25 cellular contexts compared by ENCODE assay signal in the genomic region with DNA sequence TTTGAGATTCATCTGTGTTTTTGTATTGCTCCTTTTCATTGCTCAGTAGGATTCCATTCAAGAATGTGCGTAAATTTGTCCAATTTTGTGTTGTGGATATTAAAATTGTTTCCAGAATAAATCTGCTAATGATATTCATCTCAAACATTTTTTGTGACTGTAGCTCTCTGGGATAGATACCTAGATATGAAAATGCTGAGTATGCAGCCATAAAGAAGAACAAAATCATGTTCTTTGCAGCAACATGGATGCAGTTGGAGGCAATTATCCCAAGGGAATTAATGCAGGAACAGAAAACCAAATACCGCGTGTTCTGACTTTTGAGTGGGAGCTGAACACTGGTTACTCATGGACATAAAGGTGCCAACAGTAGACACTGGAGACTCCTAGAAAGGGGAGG.
"Had no signal": no experiment of that assay in that cellular context is flagged by ENCODE, and none has a peak within 500 bp of the region (broad histone marks: within the 10 kb centered on the region; RNA-seq: fewer than 3 reads in every experiment).

No MANE protein-coding gene starts in this region.

- H3K4me1 ChIP-seq: stomach, testis, thyroid gland, tibial artery, tibial nerve, transverse colon, upper lobe of left lung, upper lobe of right lung, uterus, vagina had no signal

- H3K36me3 ChIP-seq: stomach, thoracic aorta, thyroid gland, tibial artery, tibial nerve, transverse colon, upper lobe of left lung, upper lobe of right lung, uterus, vagina had no signal

- ATAC-seq: stimulated activated effector memory CD8-positive, alpha-beta T cell treated with anti-CD3 and anti-CD28 coated beads, Interleukin-12 subunit alpha, Interleukin-12 subunit beta, amount 100 ng/mL, for 72 hours; stimulated activated memory B cell treated with anti-CD40 and anti-IgM and Interleukin-4, amounts not matched to agents 10 μg/mL and 1 μg/mL and 100 μg/mL, for 72 hours; stimulated activated naive B cell treated with anti-CD40 and anti-IgM and Interleukin-4, amounts not matched to agents 10 μg/mL and 1 μg/mL and 100 μg/mL, for 72 hours; stimulated activated naive CD8-positive, alpha-beta T cell treated with anti-CD3 and anti-CD28 coated beads, Interleukin-15, amount 100 ng/mL, for 72 hours; stimulated activated naive CD8-positive, alpha-beta T cell treated with anti-CD3 and anti-CD28 coated beads, Interleukin-15, Interleukin-2, amounts not matched to agents 100 U/mL and 50 U/mL, for 24 hours; upper lobe of right lung had no signal

- H3K27ac ChIP-seq: stomach, thoracic aorta, thyroid gland, tibial artery, tibial nerve, transverse colon, upper lobe of left lung, upper lobe of right lung, uterus, vagina had no signal

- H3K4me3 ChIP-seq: stomach, testis, thoracic aorta, thyroid gland, tibial artery, tibial nerve, transverse colon, upper lobe of left lung, upper lobe of right lung, uterus, vagina had no signal

- DNase-seq: stimulated activated CD4-positive, alpha-beta T cell treated with anti-CD3 and anti-CD28 coated beads, Interleukin-2, amount 100 ng/mL, for 48 hours; stimulated activated CD4-positive, alpha-beta T cell treated with anti-CD3 and anti-CD28 coated beads, Interleukin-4, amount 100 ng/mL, for 1 hour; stimulated activated CD4-positive, alpha-beta T cell treated with anti-CD3 and anti-CD28 coated beads, Interleukin-4, amount 100 ng/mL, for 24 hours; stimulated activated CD4-positive, alpha-beta T cell treated with anti-CD3 and anti-CD28 coated beads, Interleukin-4, amount 100 ng/mL, for 4 hours; stimulated activated CD8-positive, alpha-beta memory T cell treated with anti-CD3 and anti-CD28 coated beads, Interleukin-4, amount 100 ng/mL, for 48 hours; stimulated activated naive B cell treated with anti-CD40 and anti-IgM and Interleukin-4, amounts not matched to agents 10 μg/mL and 1 μg/mL and 100 μg/mL, for 72 hours; stimulated activated naive CD4-positive, alpha-beta T cell; stimulated activated naive CD4-positive, alpha-beta T cell treated with Interleukin-2 at 50 U/mL for 16 hours; stimulated activated naive CD8-positive, alpha-beta T cell treated with anti-CD3 and anti-CD28 coated beads, Interleukin-15, amount 100 ng/mL, for 72 hours; stimulated activated naive CD8-positive, alpha-beta T cell treated with anti-CD3 and anti-CD28 coated beads, Interleukin-15, Interleukin-2, amounts not matched to agents 100 U/mL and 50 U/mL, for 24 hours; stomach; substantia nigra; thyroid gland; tibial artery; transverse colon; upper lobe of left lung; upper lobe of right lung; uterus had no signal

- FAIRE-seq: urothelium cell line had no signal

- H3K9me3 ChIP-seq: testis, thyroid gland had no signal

- H3K27me3 ChIP-seq: stomach, testis, thyroid gland, tibial artery, tibial nerve, transverse colon, upper lobe of left lung, upper lobe of right lung, uterus, vagina had no signal
